ENCODE assay signal across 17 cellular contexts in genomic region chr20:45904583-45905504, GRCh38.
"Had no signal": no experiment of that assay in that cellular context is flagged by ENCODE, and none has a peak within 500 bp of the region (broad histone marks: within the 10 kb centered on the region; RNA-seq: fewer than 3 reads in every experiment).

No MANE protein-coding gene starts in this region.

- ATAC-seq: activated naive CD4-positive, alpha-beta T cell treated with anti-CD3 and anti-CD28 coated beads, Interleukin-2, amount 50 U/mL, for 72 hours; activated T-cell treated with anti-CD3 and anti-CD28 coated beads, Interleukin-2, amount 50 U/mL, for 4 hours; left lobe of liver had no signal

- H3K4me3 ChIP-seq: dorsolateral prefrontal cortex, esophagus squamous epithelium, sigmoid colon, testis had no signal

- H3K27me3 ChIP-seq: dorsolateral prefrontal cortex, esophagus squamous epithelium, sigmoid colon, testis had no signal

- H3K4me1 ChIP-seq: sigmoid colon, testis had no signal

- H3K9me3 ChIP-seq: esophagus squamous epithelium, sigmoid colon, testis had no signal

- FAIRE-seq: bronchial epithelial cell, endometrium had no signal

- H3K27ac ChIP-seq: dorsolateral prefrontal cortex, esophagus squamous epithelium, sigmoid colon, testis had no signal

- DNase-seq: activated CD4-positive, alpha-beta T cell treated with anti-CD3 and anti-CD28 coated beads, Interleukin-2, amount 50 U/mL, for 4 hours; activated CD4-positive, CD25-positive, alpha-beta regulatory T cell treated with anti-CD3 and anti-CD28 coated beads, Interleukin-2, amount 50 U/mL, for 72 hours; activated effector memory CD4-positive, alpha-beta T cell treated with anti-CD3 and anti-CD28 coated beads, Interleukin-2, amount 50 U/mL, for 16 hours; activated T-cell treated with anti-CD3 and anti-CD28 coated beads, Interleukin-2, amount 50 U/mL, for 4 hours; aorta; dorsolateral prefrontal cortex; esophagus squamous epithelium; head of caudate nucleus; nephron progenitor cell; sigmoid colon; stimulated activated CD4-positive, alpha-beta T cell treated with anti-CD3 and anti-CD28 coated beads, Interleukin-12 subunit alpha, Interleukin-12 subunit beta, amount 100 ng/mL, for 4 hours; T-helper 9 cell; testis had no signal
